10 cellular contexts compared by ENCODE assay signal in genomic region chr3:151460240-151460639, GRCh38. TPM values are rescaled to one million over a fixed set of nuclear protein-coding genes. Genes with fewer than 3 reads are reported as not detected.
DNase-seq lines count a peak whose midpoint lies in the region; ATAC-seq, FAIRE-seq and TF ChIP-seq lines count a peak whose summit lies in the region.
"Had no signal": no experiment of that assay in that cellular context is flagged by ENCODE, and none has a peak within 500 bp of the region (broad histone marks: within the 10 kb centered on the region; RNA-seq: fewer than 3 reads in every experiment).

No MANE protein-coding gene starts in this region.

- TF ChIP-seq POLR2A in A549 (IDR thresholded peaks at IDR 0.05; ENCODE audit: low read length) (no peak), H1 (IDR thresholded peaks at IDR 0.05; ENCODE audit: control extremely low read depth in 1 of 2, low read depth in 2 of 2, low read length in 2 of 2) (no peak)

- H3K4me3 Mint-ChIP-seq in HFFc6: peak overlapping the region; percentile 57
- H3K4me3 Mint-ChIP-seq in T-helper 2 cell treated with Interferon-gamma antibody and Interleukin-4, amounts not matched to agents 5 μg/mL and 100 μg/mL, for 36 hours: no peak overlapping the region

- no peak overlapping the region for H2BK120ac ChIP-seq in H1 (replicated peaks; ENCODE audit: low read depth, low read length)

- H3K4me2 ChIP-seq in A549 (peak overlapping the region; percentile 97), H1 (ENCODE audit: insufficient read depth in 1 of 2, low read depth in 2 of 2, low read length in 2 of 2) (peak overlapping the region; percentile 54 to 65; a peak in 2 of 4 replicates)

- H2BK5ac ChIP-seq in H1 (ENCODE audit: low read depth, low read length): no peak overlapping the region

- no peak overlapping the region for H3K23ac ChIP-seq in H1 (ENCODE audit: insufficient read length)

- H3K4me3 ChIP-seq in A549: peak overlapping the region; percentile 72
- H3K4me3 ChIP-seq in H1 (ENCODE audit: extremely low read depth in 1 of 4, insufficient read depth in 2 of 4, low read depth in 3 of 4, low read length in 4 of 4): peak overlapping the region; percentile 16 to 66 (median 46); a peak in 5 of 8 replicates
- peak overlapping the region; percentile 51 to 68 for H3K4me3 ChIP-seq in muscle layer of duodenum (ENCODE audit: low read depth in 1 of 2, low read length in 2 of 2)

- no peak overlapping the region for H2BK15ac ChIP-seq in H1 (ENCODE audit: low read length)

- no peaks in the 10 kb centered on the region for H3K79me2 ChIP-seq in H1 (ENCODE audit: control insufficient read depth in 1 of 2, insufficient read depth in 2 of 2, low read length in 2 of 2)

- no peak overlapping the region for H2AK5ac ChIP-seq in H1 (ENCODE audit: low read depth, low read length)

- H3K27ac ChIP-seq in A549 (peak overlapping the region; percentile 78 to 84), H1 (ENCODE audit: low read depth, low read length) (no peak overlapping the region), muscle layer of duodenum (ENCODE audit: low read length) (no peak overlapping the region)

- TF ChIP-seq CTCF in A549 (IDR thresholded peaks at IDR 0.05): no peak
- TF ChIP-seq CTCF in HFFc6 (IDR thresholded peaks at IDR 0.05): no peak
- TF ChIP-seq CTCF in H1 (IDR thresholded peaks at IDR 0.05; ENCODE audit: control extremely low read depth in 1 of 3, insufficient read depth in 1 of 3, low read depth in 1 of 3, low read length in 3 of 3): no peak

- no peak for DNase-seq in A549 (ENCODE audit: low read depth in 1 of 2, low spot score in 1 of 2)
- no peak for DNase-seq in HFFc6
- no peak for DNase-seq in H1 (ENCODE audit: low read depth in 1 of 2, low spot score in 2 of 2)
- DNase-seq in GM19238 (ENCODE audit: insufficient read length, low spot score): no peak
- no peak for DNase-seq in T-helper 2 cell treated with Interferon-gamma antibody and Interleukin-4, amounts not matched to agents 5 μg/mL and 100 μg/mL, for 36 hours (ENCODE audit: low spot score)
- no peak for DNase-seq in HUDEP-2 (lab: John Stamatoyannopoulos, UW; ENCODE audit: unreplicated experiment in 76 of 76)
- DNase-seq: MM.1S, trophoblast cell had no signal

- H3K18ac ChIP-seq in H1 (ENCODE audit: extremely low read depth, low read length): no peak overlapping the region

- H3K4me1 ChIP-seq in A549 (peaks cover 5% of the 10 kb centered on the region; the same call in 2 of the 3 replicates), H1 (replicated peaks in 1 of 4; ENCODE audit: control insufficient read depth in 3 of 4, insufficient read depth in 4 of 4, low read length in 3 of 4) (peaks cover 0 to 2% (median 0%) of the 10 kb centered on the region in 4 experiments; a peak in 1 of 7 replicates), muscle layer of duodenum (ENCODE audit: control insufficient read depth in 1 of 2, insufficient read depth in 2 of 2, low read length in 2 of 2) (peaks cover 0 to 5% of the 10 kb centered on the region in 2 donors)

- H3K27me3 ChIP-seq in H1 (replicated peaks in 1 of 4; ENCODE audit: control insufficient read depth in 3 of 4, extremely low read depth in 1 of 4, insufficient read depth in 3 of 4, low read length in 3 of 4): no peaks in the 10 kb centered on the region
- H3K27me3 ChIP-seq in muscle layer of duodenum (ENCODE audit: low read depth, low read length): peaks cover 4% of the 10 kb centered on the region

- no peaks in the 10 kb centered on the region for H3K79me1 ChIP-seq in H1 (ENCODE audit: low read depth, low read length)

- CTCF ChIA-PET in A549 (lab: Yijun Ruan, JAX): interaction anchor here (0.6 to 1.9 kb wide), 4 partner anchors 8 to 467 kb away, joined by 3 to 6 read pairs (median 4); no protein-coding TSS in a partner anchor
- CTCF ChIA-PET in H1 (lab: Charles Lee; ENCODE audit: partially characterized antibody): interaction anchor here (1.2 to 2.4 kb wide), 5 partner anchors 8 to 458 kb away, joined by 3 to 11 read pairs (median 9); no protein-coding TSS in a partner anchor

- H3K27me3 Mint-ChIP-seq in HFFc6 (ENCODE audit: insufficient read depth): peaks cover 12% of the 10 kb centered on the region
- H3K27me3 Mint-ChIP-seq in T-helper 2 cell treated with Interferon-gamma antibody and Interleukin-4, amounts not matched to agents 5 μg/mL and 100 μg/mL, for 36 hours (ENCODE audit: low read depth): peaks cover 51% of the 10 kb centered on the region

- H3K56ac ChIP-seq in H1 (replicated peaks; ENCODE audit: insufficient read length, low read depth, low read length): no peak overlapping the region

- 66% methylated on average over 2 of the region's 2 CpGs for WGBS in A549 (ENCODE audit: missing lambda C conversion rate)
- 95% methylated on average over 2 of the region's 2 CpGs; no CpG with 5 or more reads in 1 of the 2 experiments for WGBS in H1 (ENCODE audit: extremely low coverage in 1 of 2, insufficient coverage in 1 of 2, insufficient read length in 1 of 2, insufficient replicate concordance in 2 of 2, low coverage in 1 of 2, low lambda C conversion rate in 2 of 2, missing lambda C conversion rate in 1 of 2), 2 experiments

- H3K9me3 ChIP-seq in A549 (no peaks in the 10 kb centered on the region), H1 (ENCODE audit: insufficient read depth in 2 of 2, low read depth in 1 of 2, low read length in 1 of 2) (no peaks in the 10 kb centered on the region), muscle layer of duodenum (ENCODE audit: control insufficient read depth in 1 of 2, low read length in 2 of 2) (no peaks in the 10 kb centered on the region)

- H3K14ac ChIP-seq in H1 (ENCODE audit: insufficient read length): no peak overlapping the region

- ATAC-seq in A549 (peak; percentile 15 to 35; a peak in 3 of 6 replicates), HG03354 (IDR thresholded peaks at IDR 0.05; ENCODE audit: poor library complexity, severe bottlenecking, unreplicated experiment) (no peak)

- no peak overlapping the region for H2BK20ac ChIP-seq in H1 (ENCODE audit: low read length)

- POLR2A ChIA-PET in A549 (lab: Yijun Ruan, JAX): interaction anchor here (0.8 kb wide), 1 partner anchor 155 kb away, joined by 3 read pairs; no protein-coding TSS in a partner anchor
- POLR2A ChIA-PET in H1 (lab: Charles Lee; ENCODE audit: partially characterized antibody): interaction anchor here (0.6 kb wide), 1 partner anchor 374 kb away, joined by 3 read pairs; no protein-coding TSS in a partner anchor

- H4K91ac ChIP-seq in H1 (replicated peaks; ENCODE audit: insufficient read length, low read length): no peak overlapping the region

- no peak overlapping the region for H4K5ac ChIP-seq in H1 (ENCODE audit: insufficient read length, low read depth, low read length)

- no peaks in the 10 kb centered on the region; the same call in 1 of the 2 replicates for H3K23me2 ChIP-seq in H1 (ENCODE audit: low read depth, low read length)

- TF ChIP-seq EP300 in A549 (IDR thresholded peaks at IDR 0.05): no peak
- TF ChIP-seq EP300 in H1 (IDR thresholded peaks at IDR 0.05; ENCODE audit: borderline replicate concordance in 1 of 2, low read depth in 2 of 2, low read length in 2 of 2): no peak

- H3K9me3 Mint-ChIP-seq in HFFc6: no peaks in the 10 kb centered on the region
- H3K9me3 Mint-ChIP-seq in T-helper 2 cell treated with Interferon-gamma antibody and Interleukin-4, amounts not matched to agents 5 μg/mL and 100 μg/mL, for 36 hours: no peaks in the 10 kb centered on the region

- H3K27ac Mint-ChIP-seq in HFFc6: no peak overlapping the region
- H3K27ac Mint-ChIP-seq in T-helper 2 cell treated with Interferon-gamma antibody and Interleukin-4, amounts not matched to agents 5 μg/mL and 100 μg/mL, for 36 hours: no peak overlapping the region

- H3K4ac ChIP-seq in H1 (replicated peaks; ENCODE audit: insufficient read length, low read depth, low read length): no peak overlapping the region

- H3K4me1 Mint-ChIP-seq in HFFc6 (ENCODE audit: low read depth): peaks cover 6% of the 10 kb centered on the region; the same call in 1 of the 2 replicates
- peaks cover 2% of the 10 kb centered on the region for H3K4me1 Mint-ChIP-seq in T-helper 2 cell treated with Interferon-gamma antibody and Interleukin-4, amounts not matched to agents 5 μg/mL and 100 μg/mL, for 36 hours (ENCODE audit: low read depth)

- FAIRE-seq in A549 (lab: Jason Lieb, UNC) (no peak), H1 (lab: Jason Lieb, UNC) (no peak)

- H3K36me3 ChIP-seq in H1 (ENCODE audit: control insufficient read depth in 2 of 4, insufficient read depth in 4 of 4, low read length in 3 of 4): no peaks in the 10 kb centered on the region
- no peaks in the 10 kb centered on the region for H3K36me3 ChIP-seq in muscle layer of duodenum (ENCODE audit: control insufficient read depth in 1 of 2, insufficient read depth in 2 of 2, low read length in 2 of 2)

- TF ChIP-seq RAD21 in A549 (conservative IDR thresholded peaks at IDR 0.05 in 1 of 2, IDR thresholded peaks at IDR 0.05 in 1 of 2) (no peak), H1 (IDR thresholded peaks at IDR 0.05 in 1 of 2, conservative IDR thresholded peaks at IDR 0.05 in 1 of 2; ENCODE audit: low read depth in 2 of 2, low read length in 2 of 2) (no peak)

- H4K8ac ChIP-seq in H1 (ENCODE audit: extremely low read depth, insufficient read depth, low read length): no peak overlapping the region

- no peaks in the 10 kb centered on the region for H3K36me3 Mint-ChIP-seq in HFFc6 (ENCODE audit: low read depth)
- no peaks in the 10 kb centered on the region for H3K36me3 Mint-ChIP-seq in T-helper 2 cell treated with Interferon-gamma antibody and Interleukin-4, amounts not matched to agents 5 μg/mL and 100 μg/mL, for 36 hours (ENCODE audit: low read depth)

- no peaks in the 10 kb centered on the region for H4K20me1 ChIP-seq in H1 (replicated peaks in 1 of 2; ENCODE audit: control insufficient read depth in 1 of 2, insufficient read depth in 2 of 2, low read length in 2 of 2)

- 0 out of 2 replicates have a peak overlapping the region, but pooled peaks have one; percentile 18 for H2AFZ ChIP-seq in H1 (ENCODE audit: low read length)

- no peak overlapping the region for H3K9ac ChIP-seq in H1 (replicated peaks in 1 of 4; ENCODE audit: extremely low read depth in 1 of 4, low read depth in 3 of 4, low read length in 3 of 4)

- H2BK12ac ChIP-seq in H1 (ENCODE audit: low read depth, low read length): no peak overlapping the region

RNA-seq across cellular contexts. Expression of gene IGSF10, which starts 0.6 kb away (rescaled TPM):
- 2.9 and 4.6 TPM in 2 replicates for polyA plus RNA-seq in A549 (2011; rRNA removed)
- polyA plus RNA-seq in A549 (2012; cell fraction: cytosol; rRNA removed): 0.47 and 0.50 TPM in 2 replicates
- polyA plus RNA-seq in A549 (2012; cell fraction: nucleus; rRNA removed): 0.46 and 0.67 TPM in 2 replicates
- 0.38 to 0.79 TPM (median 0.61 TPM) in 3 replicates for polyA plus RNA-seq in A549 (2017; fragmentation: RNase III; extraction: RNeasy Plus Mini Kit Qiagen cat#74134 plus additional on column Dnase treatment)
- 1.9 and 2.7 TPM in 2 replicates for polyA minus RNA-seq in A549 (2011; rRNA and poly(A)+ RNA removed)
- under 1 TPM in 3 of 6 experiments, not detected in 3; 0.02 to 0.05 (median 0.02) TPM for total RNA-seq in HFFc6 (2021; fragmentation: NEBNext Ultra II Directional; extraction: Animal tissue kit (Norgen Biotek cat#: 25700))
- total RNA-seq in H1 (2021; fragmentation: NEBNext Ultra II Directional; extraction: Animal tissue kit (Norgen Biotek cat#: 25700)): 0.86 and 0.95 TPM in 2 replicates
- polyA plus RNA-seq in H1 (2011; rRNA removed): 0.46 and 0.59 TPM in 2 replicates
- 0.53 TPM for polyA plus RNA-seq in H1 (2011; cell fraction: cytosol; rRNA removed)
- polyA plus RNA-seq in H1 (2011; cell fraction: nucleus; rRNA removed): 1.0 TPM
- 0.60 to 0.86 TPM (median 0.74 TPM) in 4 replicates for polyA plus RNA-seq in H1 (2012, experiment 1 of 2)
- polyA plus RNA-seq in H1 (2012, experiment 2 of 2): 0.05 TPM
- polyA plus RNA-seq in H1 (2013, experiment 1 of 2): 2.5 TPM
- polyA plus RNA-seq in H1 (2013, experiment 2 of 2): 2.2 TPM
- 0.82 and 1.7 TPM in 2 replicates for polyA minus RNA-seq in H1 (2011; rRNA and poly(A)+ RNA removed)
- 0.29 TPM for polyA minus RNA-seq in H1 (2011; cell fraction: cytosol; rRNA and poly(A)+ RNA removed)
- 1.3 TPM for polyA minus RNA-seq in H1 (2011; cell fraction: nucleus; rRNA and poly(A)+ RNA removed)

Comparison
In these comparisons a context has a peak if more than half of its experiments do, and no peak if none do; other contexts are left out.
1. H3K27ac ChIP-seq: peak in A549 (2 of 2); none in H1 (single experiment) and muscle layer of duodenum (single experiment).
2. Peak in every context shown above with its lines, with median percentiles within 50 percentile points of each other: H3K4me3 ChIP-seq.